16 cellular contexts compared by ENCODE assay signal in the genomic region with DNA sequence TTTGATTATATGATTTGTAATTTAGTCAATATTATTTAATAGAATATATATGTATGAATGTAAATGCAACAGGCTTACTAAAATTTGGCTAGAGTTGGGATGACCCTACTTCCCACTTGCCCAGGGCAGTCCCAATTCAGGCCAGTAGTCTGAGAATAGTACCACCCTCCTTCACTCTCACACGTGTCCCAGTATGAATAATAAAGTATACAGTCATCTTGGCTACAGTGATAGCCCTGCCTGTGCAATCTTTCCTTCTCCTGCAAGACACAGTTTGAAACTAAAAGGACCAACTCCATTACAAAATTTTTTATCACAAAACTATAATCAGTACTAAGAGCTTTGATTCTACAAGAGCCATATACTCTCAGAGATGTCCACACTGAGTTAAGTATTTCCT.
A peak's percentile ranks its signal among the peaks of the same experiment; 100 is the strongest.
DNase-seq lines count a peak whose midpoint lies in the region; ATAC-seq and TF ChIP-seq lines count a peak whose summit lies in the region.
"Had no signal": no experiment of that assay in that cellular context is flagged by ENCODE, and none has a peak within 500 bp of the region (broad histone marks: within the 10 kb centered on the region; RNA-seq: fewer than 3 reads in every experiment).

No MANE protein-coding gene starts in this region.

- H2BK120ac ChIP-seq in mesenchymal stem cell (ENCODE audit: low read depth, low read length): no peak overlapping the region

- in situ Hi-C loops in brain microvascular endothelial cell (cut with HindIII; ENCODE audit: low pct_ligation_motif_present, low sequenced_read_pairs): no loop called here

- H3K4me1 Mint-ChIP-seq in HFFc6 (ENCODE audit: low read depth): peaks cover 16% of the 10 kb centered on the region
- H3K4me1 Mint-ChIP-seq in stimulated activated effector memory CD8-positive, alpha-beta T cell treated with anti-CD3 and anti-CD28 coated beads, Interleukin-12 subunit alpha, Interleukin-12 subunit beta, amount 100 ng/mL, for 72 hours: no peaks in the 10 kb centered on the region

- peak overlapping the region; percentile 53 for H3K9ac ChIP-seq in mesenchymal stem cell (ENCODE audit: low read length)

- H3K4me3 ChIP-seq in brain microvascular endothelial cell (ENCODE audit: low read depth, low read length): no peak overlapping the region
- no peak overlapping the region for H3K4me3 ChIP-seq in mesenchymal stem cell (ENCODE audit: insufficient read depth in 1 of 2, low read depth in 1 of 2, low read length in 2 of 2)
- H3K4me3 ChIP-seq: GM12878, GM23338 had no signal

- H3K4me3 Mint-ChIP-seq in HFFc6: no peak overlapping the region
- H3K4me3 Mint-ChIP-seq in stimulated activated effector memory CD8-positive, alpha-beta T cell treated with anti-CD3 and anti-CD28 coated beads, Interleukin-12 subunit alpha, Interleukin-12 subunit beta, amount 100 ng/mL, for 72 hours: no peak overlapping the region
- H3K4me3 Mint-ChIP-seq: B cell; CD4-positive, alpha-beta T cell; GM23338 had no signal

- peaks cover 56% of the 10 kb centered on the region for H3K36me3 ChIP-seq in brain microvascular endothelial cell (replicated peaks)
- H3K36me3 ChIP-seq in mesenchymal stem cell (ENCODE audit: control insufficient read depth in 1 of 2, insufficient read depth in 2 of 2, low read depth in 1 of 2, low read length in 2 of 2): peaks cover 28 to 100% of the 10 kb centered on the region in 2 experiments

- H2BK5ac ChIP-seq in mesenchymal stem cell (ENCODE audit: low read depth, low read length, poor library complexity, severe bottlenecking): no peak overlapping the region

- H3K27me3 ChIP-seq in brain microvascular endothelial cell (replicated peaks): no peaks in the 10 kb centered on the region
- no peaks in the 10 kb centered on the region for H3K27me3 ChIP-seq in mesenchymal stem cell (ENCODE audit: control insufficient read depth in 1 of 2, insufficient read depth in 1 of 2, low read length in 2 of 2)

- H2AK5ac ChIP-seq in mesenchymal stem cell (ENCODE audit: low read length, severe bottlenecking): no peak overlapping the region

- no peak overlapping the region for H2AFZ ChIP-seq in mesenchymal stem cell (ENCODE audit: low read depth, low read length)
- H2AFZ ChIP-seq: GM23338 had no signal

- peak; percentile 7; the same call in 1 of the 2 replicates for TF ChIP-seq CTCF in HFFc6 (IDR thresholded peaks at IDR 0.05)
- TF ChIP-seq CTCF in brain microvascular endothelial cell (IDR thresholded peaks at IDR 0.05; ENCODE audit: low read depth, low read length, missing control alignments): no peak

- WGBS in mesenchymal stem cell: 91% methylated on average over 1 of the region's 1 CpG

- no peak for ATAC-seq in stimulated activated effector memory CD8-positive, alpha-beta T cell treated with anti-CD3 and anti-CD28 coated beads, Interleukin-12 subunit alpha, Interleukin-12 subunit beta, amount 100 ng/mL, for 72 hours
- ATAC-seq in activated CD4-positive, CD25-positive, alpha-beta regulatory T cell treated with anti-CD3 and anti-CD28 coated beads, Interleukin-2, amount 50 U/mL, for 24 hours: no peak
- ATAC-seq: GM12878, GM23338 had no signal

- H3K4me1 ChIP-seq in mesenchymal stem cell (ENCODE audit: control insufficient read depth, insufficient read depth, low read depth, low read length): peaks cover 2% of the 10 kb centered on the region

- peaks cover 27% of the 10 kb centered on the region for H3K79me1 ChIP-seq in mesenchymal stem cell (replicated peaks; ENCODE audit: low read length, poor library complexity, severe bottlenecking)

- no peak overlapping the region for H3K23ac ChIP-seq in mesenchymal stem cell (ENCODE audit: low read length in 2 of 2)

- no peak overlapping the region for H3K4ac ChIP-seq in mesenchymal stem cell (ENCODE audit: low read depth in 1 of 2, low read length in 2 of 2)

- peak overlapping the region; percentile 34; the same call in 1 of the 2 replicates for H3K27ac Mint-ChIP-seq in HFFc6
- peak overlapping the region; percentile 60 for H3K27ac Mint-ChIP-seq in stimulated activated effector memory CD8-positive, alpha-beta T cell treated with anti-CD3 and anti-CD28 coated beads, Interleukin-12 subunit alpha, Interleukin-12 subunit beta, amount 100 ng/mL, for 72 hours
- H3K27ac Mint-ChIP-seq: B cell; CD4-positive, alpha-beta T cell; GM23338 had no signal

- H3K36me3 Mint-ChIP-seq in HFFc6 (ENCODE audit: low read depth): peaks cover 15% of the 10 kb centered on the region; the same call in 1 of the 2 replicates
- peaks cover 95% of the 10 kb centered on the region for H3K36me3 Mint-ChIP-seq in stimulated activated effector memory CD8-positive, alpha-beta T cell treated with anti-CD3 and anti-CD28 coated beads, Interleukin-12 subunit alpha, Interleukin-12 subunit beta, amount 100 ng/mL, for 72 hours

- no peaks in the 10 kb centered on the region for H3K27me3 Mint-ChIP-seq in HFFc6 (ENCODE audit: insufficient read depth)
- H3K27me3 Mint-ChIP-seq: B cell; CD4-positive, alpha-beta T cell had no signal

- no peaks in the 10 kb centered on the region for H3K9me3 Mint-ChIP-seq in HFFc6
- H3K9me3 Mint-ChIP-seq in stimulated activated effector memory CD8-positive, alpha-beta T cell treated with anti-CD3 and anti-CD28 coated beads, Interleukin-12 subunit alpha, Interleukin-12 subunit beta, amount 100 ng/mL, for 72 hours: no peaks in the 10 kb centered on the region
- H3K9me3 Mint-ChIP-seq: CD4-positive, alpha-beta T cell; GM23338 had no signal

- H4K91ac ChIP-seq in mesenchymal stem cell (ENCODE audit: low read length): no peak overlapping the region

- H3K27ac ChIP-seq in brain microvascular endothelial cell (no peak overlapping the region), mesenchymal stem cell (ENCODE audit: low read length, poor library complexity, severe bottlenecking) (no peak overlapping the region)

- H2BK15ac ChIP-seq in mesenchymal stem cell (ENCODE audit: low read depth, poor library complexity, severe bottlenecking): no peak overlapping the region

- H2BK12ac ChIP-seq in mesenchymal stem cell (ENCODE audit: low read length in 2 of 2): no peak overlapping the region

- no peak overlapping the region for H3K4me2 ChIP-seq in mesenchymal stem cell (ENCODE audit: low read length, poor library complexity, severe bottlenecking)
- H3K4me2 ChIP-seq: GM23338 had no signal

- no peak overlapping the region for H3K18ac ChIP-seq in mesenchymal stem cell (ENCODE audit: low read depth in 1 of 2, low read length in 2 of 2)

- no peaks in the 10 kb centered on the region for H3K9me3 ChIP-seq in mesenchymal stem cell (ENCODE audit: control insufficient read depth, low read length)

- H3K14ac ChIP-seq in mesenchymal stem cell (ENCODE audit: low read length in 2 of 2): no peak overlapping the region

- DNase-seq in HFFc6 (no peak), brain microvascular endothelial cell (peak; percentile 21), mesenchymal stem cell (no peak), NCI-H345 (lab: John Stamatoyannopoulos, UW) (no peak), NCI-H2029 (lab: John Stamatoyannopoulos, UW) (no peak)
- DNase-seq in stimulated activated effector memory CD8-positive, alpha-beta T cell treated with anti-CD3 and anti-CD28 coated beads, Interleukin-12 subunit alpha, Interleukin-12 subunit beta, amount 100 ng/mL, for 72 hours (ENCODE audit: low spot score in 2 of 2): no peak
- DNase-seq: C1 segment of cervical spinal cord; Calu3; CD4-positive, alpha-beta T cell; DMS 273 treated with DMSO at 0.1 percent for 48 hours; DMS79; H7 had no signal

- H4K8ac ChIP-seq in mesenchymal stem cell (ENCODE audit: low read length): no peak overlapping the region
